In the genomic region with DNA sequence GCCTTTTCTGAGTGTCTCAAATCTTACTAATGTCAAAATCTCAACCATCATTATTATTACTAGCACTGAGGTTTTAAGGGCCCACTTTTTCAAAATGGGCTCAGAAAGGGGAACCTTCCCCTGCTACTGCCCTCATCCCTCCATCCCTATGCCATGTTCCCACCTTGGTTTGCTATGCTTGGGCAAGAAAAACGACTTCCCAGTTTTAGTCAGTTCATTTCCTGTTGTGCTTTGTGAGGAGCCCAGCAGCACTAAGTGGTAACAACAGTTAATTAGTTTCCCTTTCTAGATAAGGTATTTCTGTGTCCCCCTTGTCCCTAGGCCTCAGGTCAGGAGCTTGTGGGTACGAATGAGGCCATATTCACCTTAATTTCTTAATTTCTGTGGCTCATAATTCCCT, we compare ENCODE assay signal across 24 cellular contexts.
A peak's percentile ranks its signal among the peaks of the same experiment; 100 is the strongest.
DNase-seq lines count a peak whose midpoint lies in the region; ATAC-seq, FAIRE-seq and TF ChIP-seq lines count a peak whose summit lies in the region.
"Had no signal": no experiment of that assay in that cellular context is flagged by ENCODE, and none has a peak within 500 bp of the region (broad histone marks: within the 10 kb centered on the region; RNA-seq: fewer than 3 reads in every experiment).

No MANE protein-coding gene starts in this region.

- no peaks in the 10 kb centered on the region for H3K9me3 Mint-ChIP-seq in T-helper 1 cell treated with Interleukin-12 subunit alpha and Interleukin-12 subunit beta and Interleukin-4 antibody, amounts not matched to agents 30 μg/mL and 1 μg/mL, for 36 hours
- H3K9me3 Mint-ChIP-seq: activated naive CD8-positive, alpha-beta T cell treated with anti-CD3 and anti-CD28 coated beads for 36 hours; HFFc6; neural crest cell; T-cell had no signal

- peak; percentile 37 for ATAC-seq in HG03045 (IDR thresholded peaks at IDR 0.05; ENCODE audit: unreplicated experiment)
- ATAC-seq in GM21360 (IDR thresholded peaks at IDR 0.05; ENCODE audit: unreplicated experiment), result no peak
- ATAC-seq: T-cell had no signal

- no peak for DNase-seq in GM12891 (ENCODE audit: insufficient read length, low spot score)
- DNase-seq in GM19239 (ENCODE audit: insufficient read length, low spot score), result peak; percentile 1
- DNase-seq in NCI-H1048 (lab: John Stamatoyannopoulos, UW), result no peak
- no peak for DNase-seq in NCI-H2227 treated with DMSO at 0.1 percent for 48 hours (lab: John Stamatoyannopoulos, UW)
- no peak for DNase-seq in activated effector memory CD4-positive, alpha-beta T cell treated with anti-CD3 and anti-CD28 coated beads, Interleukin-2, amount 50 U/mL, for 16 hours
- DNase-seq: activated CD4-positive, CD25-positive, alpha-beta regulatory T cell; activated naive CD8-positive, alpha-beta T cell treated with anti-CD3 and anti-CD28 coated beads for 36 hours; AML-193; heart right ventricle; HFFc6; islet precursor cell; mesenchymal stem cell; NCI-H2107; NCI-H69; right cardiac atrium; stimulated activated CD4-positive, alpha-beta T cell treated with anti-CD3 and anti-CD28 coated beads, Interleukin-1b, Interleukin-23, amount 100 ng/mL, for 48 hours; T-cell had no signal

- H3K36me3 Mint-ChIP-seq in T-helper 1 cell treated with Interleukin-12 subunit alpha and Interleukin-12 subunit beta and Interleukin-4 antibody, amounts not matched to agents 30 μg/mL and 1 μg/mL, for 36 hours (ENCODE audit: low read depth), result no peaks in the 10 kb centered on the region
- H3K36me3 Mint-ChIP-seq: activated naive CD8-positive, alpha-beta T cell treated with anti-CD3 and anti-CD28 coated beads for 36 hours; T-cell had no signal

- no peak overlapping the region for H3K4me3 Mint-ChIP-seq in T-helper 1 cell treated with Interleukin-12 subunit alpha and Interleukin-12 subunit beta and Interleukin-4 antibody, amounts not matched to agents 30 μg/mL and 1 μg/mL, for 36 hours
- H3K4me3 Mint-ChIP-seq: activated naive CD8-positive, alpha-beta T cell treated with anti-CD3 and anti-CD28 coated beads for 36 hours; HFFc6; neural crest cell; T-cell had no signal

- TF ChIP-seq POLR2A in GM12891 (IDR thresholded peaks at IDR 0.05; ENCODE audit: low read depth, low read length), result no peak

- peak; percentile 71 for FAIRE-seq in GM12891 (lab: Jason Lieb, UNC)
- no peak for FAIRE-seq in GM19239 (lab: Jason Lieb, UNC)
- FAIRE-seq: bronchial epithelial cell, D721Med, HTR-8/SVneo had no signal

- peak overlapping the region; percentile 76 for H3K27ac Mint-ChIP-seq in T-helper 1 cell treated with Interleukin-12 subunit alpha and Interleukin-12 subunit beta and Interleukin-4 antibody, amounts not matched to agents 30 μg/mL and 1 μg/mL, for 36 hours
- H3K27ac Mint-ChIP-seq: activated naive CD8-positive, alpha-beta T cell treated with anti-CD3 and anti-CD28 coated beads for 36 hours; HFFc6; T-cell had no signal

- H3K27me3 Mint-ChIP-seq in T-helper 1 cell treated with Interleukin-12 subunit alpha and Interleukin-12 subunit beta and Interleukin-4 antibody, amounts not matched to agents 30 μg/mL and 1 μg/mL, for 36 hours (ENCODE audit: low read depth), result peaks cover 13% of the 10 kb centered on the region
- H3K27me3 Mint-ChIP-seq: activated naive CD8-positive, alpha-beta T cell treated with anti-CD3 and anti-CD28 coated beads for 36 hours; T-cell had no signal

- H3K4me1 Mint-ChIP-seq in T-helper 1 cell treated with Interleukin-12 subunit alpha and Interleukin-12 subunit beta and Interleukin-4 antibody, amounts not matched to agents 30 μg/mL and 1 μg/mL, for 36 hours (ENCODE audit: low read depth), result peaks cover 36% of the 10 kb centered on the region

TF ChIP-seq in GM12891, 5 proteins besides CTCF, POLR2A, EP300 and RAD21:
- TF ChIP-seq POU2F2 (IDR thresholded peaks at IDR 0.05; ENCODE audit: low read depth, low read length) (no peak), TAF1 (IDR thresholded peaks at IDR 0.05; ENCODE audit: low read depth, low read length) (no peak), PAX5 (IDR thresholded peaks at IDR 0.05; ENCODE audit: insufficient read depth, low read length, severe bottlenecking) (no peak), SPI1 (IDR thresholded peaks at IDR 0.05; ENCODE audit: low read depth, low read length) (peak; percentile 25; the same call in 1 of the 2 replicates), POLR2AphosphoS5 (IDR thresholded peaks at IDR 0.05; ENCODE audit: low read depth, low read length) (no peak)
